In genomic region chr1:4937876-4938534, GRCh38 we compare ENCODE assay signal across 38 cellular contexts.
"Had no signal": no experiment of that assay in that cellular context is flagged by ENCODE, and none has a peak within 500 bp of the region (broad histone marks: within the 10 kb centered on the region; RNA-seq: fewer than 3 reads in every experiment).

No MANE protein-coding gene starts in this region.

- H3K36me3 ChIP-seq: adrenal gland, ascending aorta, brain microvascular endothelial cell, breast epithelium, cardiac muscle cell had no signal

- H3K27ac Mint-ChIP-seq: activated naive CD4-positive, alpha-beta T cell treated with anti-CD3 and anti-CD28 coated beads for 36 hours; activated naive CD4-positive, alpha-beta T cell treated with anti-CD3 and anti-CD28 coated beads, Interleukin-2, amount 10 ng/mL, durations not matched to agents 7 days and 5 days; activated naive CD4-positive, alpha-beta T cell treated with anti-CD3 and anti-CD28 coated beads, Interleukin-2, amount 50 U/mL, for 24 hours; activated naive CD4-positive, alpha-beta T cell treated with anti-CD3 and anti-CD28 coated beads, Interleukin-2, amount 50 U/mL, for 72 hours; activated naive CD8-positive, alpha-beta T cell; activated naive CD8-positive, alpha-beta T cell treated with anti-CD3 and anti-CD28 coated beads for 36 hours; activated naive CD8-positive, alpha-beta T cell treated with anti-CD3 and anti-CD28 coated beads, Interleukin-2, amount 10 ng/mL, durations not matched to agents 7 days and 5 days; activated naive CD8-positive, alpha-beta T cell treated with anti-CD3 and anti-CD28 coated beads, Interleukin-2, amount 50 U/mL, for 24 hours; activated T-cell treated with anti-CD3 and anti-CD28 coated beads, Interleukin-2, amount 50 U/mL, for 24 hours; activated T-cell treated with anti-CD3 and anti-CD28 coated beads, Interleukin-2, amount 50 U/mL, for 72 hours; activated T-helper 1 cell treated with anti-CD3 and anti-CD28 coated beads, Interleukin-12 subunit alpha, Interleukin-12 subunit beta, Interleukin-2, Interleukin-4 antibody, amounts not matched to agents 30 ng/mL and 10 ng/mL and 1 ng/mL, durations not matched to agents 14 hours and 24 hours and 36 hours; activated T-helper 17 cell treated with anti-CD3 and anti-CD28 coated beads, Interleukin-2, amount 50 U/mL, for 72 hours; activated T-helper 2 cell treated with anti-CD3 and anti-CD28 coated beads, Interferon-gamma antibody, Interleukin-2, Interleukin-4, amounts not matched to agents 10 μg/mL and 5 μg/mL and 100 μg/mL, durations not matched to agents 14 hours and 24 hours and 36 hours; brain had no signal

- H3K9me3 ChIP-seq: adrenal gland, ascending aorta, body of pancreas, breast epithelium had no signal

- H3K36me3 Mint-ChIP-seq: activated naive CD4-positive, alpha-beta T cell treated with anti-CD3 and anti-CD28 coated beads, Interleukin-2, amount 10 ng/mL, durations not matched to agents 7 days and 5 days; activated naive CD4-positive, alpha-beta T cell treated with anti-CD3 and anti-CD28 coated beads, Interleukin-2, amount 50 U/mL, for 24 hours; activated naive CD8-positive, alpha-beta T cell; activated naive CD8-positive, alpha-beta T cell treated with anti-CD3 and anti-CD28 coated beads for 36 hours; activated naive CD8-positive, alpha-beta T cell treated with anti-CD3 and anti-CD28 coated beads, Interleukin-2, amount 10 ng/mL, durations not matched to agents 7 days and 5 days; brain had no signal

- H3K27ac ChIP-seq: adrenal gland, ascending aorta, body of pancreas, brain microvascular endothelial cell, breast epithelium, cardiac muscle cell had no signal

- H3K9me3 Mint-ChIP-seq: activated naive CD4-positive, alpha-beta T cell treated with anti-CD3 and anti-CD28 coated beads, Interleukin-2, amount 50 U/mL, for 24 hours had no signal

- H3K4me3 Mint-ChIP-seq: activated naive CD4-positive, alpha-beta T cell treated with anti-CD3 and anti-CD28 coated beads for 36 hours; activated naive CD4-positive, alpha-beta T cell treated with anti-CD3 and anti-CD28 coated beads, Interleukin-2, amount 10 ng/mL, durations not matched to agents 7 days and 5 days; activated naive CD4-positive, alpha-beta T cell treated with anti-CD3 and anti-CD28 coated beads, Interleukin-2, amount 50 U/mL, for 24 hours; activated naive CD8-positive, alpha-beta T cell; activated naive CD8-positive, alpha-beta T cell treated with anti-CD3 and anti-CD28 coated beads for 36 hours; activated naive CD8-positive, alpha-beta T cell treated with anti-CD3 and anti-CD28 coated beads, Interleukin-2, amount 10 ng/mL, durations not matched to agents 7 days and 5 days; activated naive CD8-positive, alpha-beta T cell treated with anti-CD3 and anti-CD28 coated beads, Interleukin-2, amount 50 U/mL, for 24 hours; activated T-cell treated with anti-CD3 and anti-CD28 coated beads, Interleukin-2, amount 50 U/mL, for 24 hours; activated T-cell treated with anti-CD3 and anti-CD28 coated beads, Interleukin-2, amount 50 U/mL, for 4 hours; activated T-cell treated with anti-CD3 and anti-CD28 coated beads, Interleukin-2, amount 50 U/mL, for 72 hours; activated T-helper 1 cell treated with anti-CD3 and anti-CD28 coated beads, Interleukin-12 subunit alpha, Interleukin-12 subunit beta, Interleukin-2, Interleukin-4 antibody, amounts not matched to agents 30 ng/mL and 10 ng/mL and 1 ng/mL, durations not matched to agents 14 hours and 24 hours and 36 hours; activated T-helper 17 cell treated with anti-CD3 and anti-CD28 coated beads, Interleukin-2, amount 50 U/mL, for 72 hours; brain; central memory CD8-positive, alpha-beta T cell had no signal

- H3K4me1 ChIP-seq: adrenal gland, ascending aorta, body of pancreas, breast epithelium had no signal

- DNase-seq: activated effector memory CD4-positive, alpha-beta T cell treated with anti-CD3 and anti-CD28 coated beads, Interleukin-2, amount 50 U/mL, for 16 hours; activated effector memory CD4-positive, alpha-beta T cell treated with Interleukin-2 at 50 U/mL for 16 hours; activated gamma-delta T cell; activated gamma-delta T cell treated with Interleukin-2 at 50 U/mL for 16 hours; activated naive CD4-positive, alpha-beta T cell; activated naive CD4-positive, alpha-beta T cell treated with anti-CD3 and anti-CD28 coated beads for 36 hours; activated naive CD4-positive, alpha-beta T cell treated with anti-CD3 and anti-CD28 coated beads, Interleukin-2, amount 10 ng/mL, durations not matched to agents 7 days and 5 days; activated naive CD4-positive, alpha-beta T cell treated with anti-CD3 and anti-CD28 coated beads, Interleukin-2, amount 50 U/mL, for 16 hours; activated naive CD4-positive, alpha-beta T cell treated with Interleukin-2 at 50 U/mL for 16 hours; activated naive CD8-positive, alpha-beta T cell treated with anti-CD3 and anti-CD28 coated beads for 36 hours; activated naive CD8-positive, alpha-beta T cell treated with anti-CD3 and anti-CD28 coated beads, Interleukin-2, amount 10 ng/mL, durations not matched to agents 7 days and 5 days; activated naive CD8-positive, alpha-beta T cell treated with anti-CD3 and anti-CD28 coated beads, Interleukin-2, amount 50 U/mL, for 24 hours; activated T-cell treated with anti-CD3 and anti-CD28 coated beads, Interleukin-2, amount 50 U/mL, for 1 hour; activated T-cell treated with anti-CD3 and anti-CD28 coated beads, Interleukin-2, amount 50 U/mL, for 24 hours; activated T-cell treated with anti-CD3 and anti-CD28 coated beads, Interleukin-2, amount 50 U/mL, for 4 hours; activated T-cell treated with anti-CD3 and anti-CD28 coated beads, Interleukin-2, amount 50 U/mL, for 48 hours; activated T-cell treated with anti-CD3 and anti-CD28 coated beads, Interleukin-2, amount 50 U/mL, for 72 hours; adrenal gland; amniotic stem cell; amygdala; anterior cingulate cortex; aorta; body of pancreas; brain microvascular endothelial cell; caudate nucleus; central memory CD4-positive, alpha-beta T cell; cerebellar nuclear complex had no signal

- H3K4me1 Mint-ChIP-seq: activated naive CD4-positive, alpha-beta T cell treated with anti-CD3 and anti-CD28 coated beads, Interleukin-2, amount 10 ng/mL, durations not matched to agents 7 days and 5 days; activated naive CD4-positive, alpha-beta T cell treated with anti-CD3 and anti-CD28 coated beads, Interleukin-2, amount 50 U/mL, for 24 hours; activated naive CD8-positive, alpha-beta T cell treated with anti-CD3 and anti-CD28 coated beads for 36 hours; activated naive CD8-positive, alpha-beta T cell treated with anti-CD3 and anti-CD28 coated beads, Interleukin-2, amount 10 ng/mL, durations not matched to agents 7 days and 5 days; activated naive CD8-positive, alpha-beta T cell treated with anti-CD3 and anti-CD28 coated beads, Interleukin-2, amount 50 U/mL, for 24 hours; activated T-helper 17 cell treated with anti-CD3 and anti-CD28 coated beads, Interleukin-2, amount 50 U/mL, for 72 hours; central memory CD8-positive, alpha-beta T cell had no signal

- H3K27me3 ChIP-seq: adrenal gland, ascending aorta, body of pancreas, brain microvascular endothelial cell, cardiac muscle cell had no signal

- H3K4me3 ChIP-seq: adrenal gland, ascending aorta, body of pancreas, breast epithelium, cardiac muscle cell had no signal

- H3K27me3 Mint-ChIP-seq: activated naive CD4-positive, alpha-beta T cell treated with anti-CD3 and anti-CD28 coated beads, Interleukin-2, amount 10 ng/mL, durations not matched to agents 7 days and 5 days; activated naive CD4-positive, alpha-beta T cell treated with anti-CD3 and anti-CD28 coated beads, Interleukin-2, amount 50 U/mL, for 24 hours; activated naive CD8-positive, alpha-beta T cell treated with anti-CD3 and anti-CD28 coated beads for 36 hours; activated naive CD8-positive, alpha-beta T cell treated with anti-CD3 and anti-CD28 coated beads, Interleukin-2, amount 10 ng/mL, durations not matched to agents 7 days and 5 days had no signal

- ATAC-seq: activated naive CD4-positive, alpha-beta T cell treated with anti-CD3 and anti-CD28 coated beads, Interleukin-2, amount 50 U/mL, for 72 hours; activated naive CD8-positive, alpha-beta T cell treated with anti-CD3 and anti-CD28 coated beads, Interleukin-2, amount 50 U/mL, for 24 hours; activated T-cell treated with anti-CD3 and anti-CD28 coated beads, Interleukin-2, amount 50 U/mL, for 4 hours; activated T-cell treated with anti-CD3 and anti-CD28 coated beads, Interleukin-2, amount 50 U/mL, for 72 hours; activated T-helper 17 cell treated with anti-CD3 and anti-CD28 coated beads, Interleukin-2, amount 50 U/mL, for 72 hours; body of pancreas had no signal
